In genomic region chr9:19049872-19050636, GRCh38 we compare ENCODE assay signal across 1 cellular context.
A peak's percentile ranks its signal among the peaks of the same experiment; 100 is the strongest.
TF ChIP-seq lines count a peak whose summit lies in the region.

No MANE protein-coding gene starts in this region.

TF ChIP-seq in HepG2, 621 proteins besides CTCF, POLR2A, EP300 and RAD21 (continues in another document):
- TF ChIP-seq ZNF639 (CRISPR knock-in tag; conservative IDR thresholded peaks at IDR 0.05) (no peak), ZSCAN30 (CRISPR knock-in tag; IDR thresholded peaks at IDR 0.05) (no peak), ZNF567 (CRISPR knock-in tag; IDR thresholded peaks at IDR 0.05; ENCODE audit: borderline replicate concordance) (no peak), U2AF1 (optimal IDR thresholded peaks at IDR 0.05; ENCODE audit: low read depth, low read length) (no peak), ZBTB37 (CRISPR knock-in tag; IDR thresholded peaks at IDR 0.05) (no peak), ZNF136 (CRISPR knock-in tag; IDR thresholded peaks at IDR 0.05; ENCODE audit: low read depth) (no peak), ZNF263 (CRISPR knock-in tag; IDR thresholded peaks at IDR 0.05) (no peak), SRF (IDR thresholded peaks at IDR 0.05; ENCODE audit: low read depth, low read length) (no peak), ZNF280D (CRISPR knock-in tag; IDR thresholded peaks at IDR 0.05) (no peak), CHCHD3 (CRISPR knock-in tag; IDR thresholded peaks at IDR 0.05) (no peak), ZFY (CRISPR knock-in tag; IDR thresholded peaks at IDR 0.05) (no peak), NFKBIZ (CRISPR knock-in tag; IDR thresholded peaks at IDR 0.05) (no peak), ZNF235 (CRISPR knock-in tag; IDR thresholded peaks at IDR 0.05; ENCODE audit: borderline replicate concordance) (no peak), SNAPC5 (CRISPR knock-in tag; IDR thresholded peaks at IDR 0.05; ENCODE audit: borderline replicate concordance) (no peak), RBFOX2 (IDR thresholded peaks at IDR 0.05; ENCODE audit: low read depth, low read length) (no peak; the same call in 1 of the 2 replicates), ZNF564 (CRISPR knock-in tag; IDR thresholded peaks at IDR 0.05) (no peak), DPF2 (CRISPR knock-in tag; IDR thresholded peaks at IDR 0.05; ENCODE audit: borderline replicate concordance, low read depth) (no peak), ZNF17 (CRISPR knock-in tag; IDR thresholded peaks at IDR 0.05) (0 out of 2 replicates have a peak, but pooled peaks have one; percentile 59), ZNF333 (CRISPR knock-in tag; IDR thresholded peaks at IDR 0.05; ENCODE audit: borderline replicate concordance) (no peak), ZNF670 (CRISPR knock-in tag; IDR thresholded peaks at IDR 0.05; ENCODE audit: borderline replicate concordance) (no peak), MBNL3 (CRISPR knock-in tag; conservative IDR thresholded peaks at IDR 0.05) (no peak), ADNP (CRISPR knock-in tag; IDR thresholded peaks at IDR 0.05) (no peak), HIVEP1 (CRISPR knock-in tag; IDR thresholded peaks at IDR 0.05) (no peak), PRMT3 (CRISPR knock-in tag; IDR thresholded peaks at IDR 0.05; ENCODE audit: borderline replicate concordance, low read depth) (no peak), ARID2 (CRISPR knock-in tag; IDR thresholded peaks at IDR 0.05; ENCODE audit: borderline replicate concordance) (no peak), POLR2AphosphoS5 (IDR thresholded peaks at IDR 0.05; ENCODE audit: low read depth, low read length) (no peak), NFATC3 (CRISPR knock-in tag; IDR thresholded peaks at IDR 0.05) (no peak), TCF12 (IDR thresholded peaks at IDR 0.05) (no peak), TCF12 (CRISPR knock-in tag; IDR thresholded peaks at IDR 0.05) (no peak; the same call in 1 of the 2 replicates), HDAC2 (CRISPR knock-in tag; IDR thresholded peaks at IDR 0.05) (peak; percentile 2; the same call in 1 of the 2 replicates), RFXAP (CRISPR knock-in tag; IDR thresholded peaks at IDR 0.05; ENCODE audit: borderline replicate concordance) (no peak), ZFP91 (CRISPR knock-in tag; IDR thresholded peaks at IDR 0.05; ENCODE audit: borderline replicate concordance) (no peak), ZNF589 (CRISPR knock-in tag; conservative IDR thresholded peaks at IDR 0.05) (no peak), ZNF878 (CRISPR knock-in tag; IDR thresholded peaks at IDR 0.05) (no peak), ZC3H4 (CRISPR knock-in tag; IDR thresholded peaks at IDR 0.05; ENCODE audit: borderline replicate concordance) (0 out of 2 replicates have a peak, but pooled peaks have one; percentile 35), GATAD2A (CRISPR knock-in tag; IDR thresholded peaks at IDR 0.05) (no peak), SP1 (IDR thresholded peaks at IDR 0.05) (no peak), SP1 (CRISPR knock-in tag; IDR thresholded peaks at IDR 0.05) (no peak), ZFP36L2 (CRISPR knock-in tag; IDR thresholded peaks at IDR 0.05) (no peak), EEA1 (CRISPR knock-in tag; IDR thresholded peaks at IDR 0.05; ENCODE audit: borderline replicate concordance) (no peak), ZNF337 (CRISPR knock-in tag; IDR thresholded peaks at IDR 0.05; ENCODE audit: borderline replicate concordance, low read depth) (no peak), HIC2 (CRISPR knock-in tag; IDR thresholded peaks at IDR 0.05; ENCODE audit: low read depth) (no peak), SIN3A (IDR thresholded peaks at IDR 0.05; ENCODE audit: borderline replicate concordance, low read depth, low read length) (no peak), KMT2A (CRISPR knock-in tag; IDR thresholded peaks at IDR 0.05) (0 out of 2 replicates have a peak, but pooled peaks have one; percentile 29), ATAD3A (CRISPR knock-in tag; IDR thresholded peaks at IDR 0.05) (no peak), RBM22 (optimal IDR thresholded peaks at IDR 0.05; ENCODE audit: low read length) (no peak), ZNF30 (CRISPR knock-in tag; IDR thresholded peaks at IDR 0.05) (no peak), ZBTB20 (CRISPR knock-in tag; IDR thresholded peaks at IDR 0.05; ENCODE audit: borderline replicate concordance, low read depth) (no peak), PATZ1 (CRISPR knock-in tag; IDR thresholded peaks at IDR 0.05) (no peak; the same call in 1 of the 2 replicates), ZNF264 (CRISPR knock-in tag; IDR thresholded peaks at IDR 0.05) (no peak), RFXANK (CRISPR knock-in tag; IDR thresholded peaks at IDR 0.05) (no peak), XBP1 (CRISPR knock-in tag; IDR thresholded peaks at IDR 0.05) (no peak), ZNF891 (CRISPR knock-in tag; IDR thresholded peaks at IDR 0.05) (no peak), GABPB1 (CRISPR knock-in tag; IDR thresholded peaks at IDR 0.05) (0 out of 2 replicates have a peak, but pooled peaks have one; percentile 12), E2F5 (CRISPR knock-in tag; conservative IDR thresholded peaks at IDR 0.05) (no peak), AKAP8 (CRISPR knock-in tag; IDR thresholded peaks at IDR 0.05) (no peak), ZSCAN22 (CRISPR knock-in tag; IDR thresholded peaks at IDR 0.05) (no peak), ZBTB7B (CRISPR knock-in tag; IDR thresholded peaks at IDR 0.05) (no peak), SP140L (CRISPR knock-in tag; IDR thresholded peaks at IDR 0.05; ENCODE audit: borderline replicate concordance) (0 out of 2 replicates have a peak, but pooled peaks have one; percentile 33), HNRNPLL (IDR thresholded peaks at IDR 0.05; ENCODE audit: low read depth, low read length, poor library complexity, severe bottlenecking) (no peak), ZBTB3 (CRISPR knock-in tag; IDR thresholded peaks at IDR 0.05; ENCODE audit: borderline replicate concordance, low read depth) (no peak), ZNF543 (CRISPR knock-in tag; IDR thresholded peaks at IDR 0.05) (no peak), ZNF563 (CRISPR knock-in tag; IDR thresholded peaks at IDR 0.05) (no peak), NR2F2 (IDR thresholded peaks at IDR 0.05; ENCODE audit: borderline replicate concordance, low read depth) (no peak), ZNF446 (CRISPR knock-in tag; IDR thresholded peaks at IDR 0.05) (no peak), SAP130 (CRISPR knock-in tag; IDR thresholded peaks at IDR 0.05; ENCODE audit: low read depth) (no peak; the same call in 1 of the 2 replicates), ZBTB38 (CRISPR knock-in tag; IDR thresholded peaks at IDR 0.05) (0 out of 2 replicates have a peak, but pooled peaks have one; percentile 23), JARID2 (CRISPR knock-in tag; IDR thresholded peaks at IDR 0.05; ENCODE audit: insufficient replicate concordance) (no peak), TERF1 (CRISPR knock-in tag; IDR thresholded peaks at IDR 0.05) (no peak), RAD51 (IDR thresholded peaks at IDR 0.05; ENCODE audit: borderline replicate concordance) (no peak)
